In the genomic region with DNA sequence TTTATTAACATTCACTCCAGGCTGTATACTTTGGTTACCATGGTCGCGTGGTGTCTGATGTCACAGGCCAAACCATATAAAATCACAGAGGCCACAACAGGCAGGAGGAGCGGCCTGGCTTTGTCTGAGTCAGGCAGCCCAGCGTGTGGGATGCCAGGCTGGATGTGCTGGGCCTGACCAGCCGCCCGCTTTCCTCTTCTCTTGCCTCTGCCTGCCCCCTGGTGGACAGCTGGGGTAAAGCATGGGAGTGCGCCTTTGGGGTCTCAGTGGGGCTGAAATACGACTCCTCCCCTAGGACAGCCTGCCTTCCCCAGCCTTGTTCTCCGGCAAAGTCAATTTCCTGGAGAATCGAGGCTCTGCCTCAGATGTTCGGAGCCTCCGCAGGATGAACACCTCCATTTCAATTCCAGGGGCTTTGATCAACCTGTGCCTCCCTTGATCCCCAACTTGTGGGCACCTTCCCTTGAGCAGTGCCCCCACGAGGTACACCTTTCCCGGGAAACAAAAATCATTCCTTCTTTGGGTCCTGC, we compare ENCODE assay signal across 8 cellular contexts.
A peak's percentile ranks its signal among the peaks of the same experiment; 100 is the strongest.
DNase-seq lines count a peak whose midpoint lies in the region; ATAC-seq and TF ChIP-seq lines count a peak whose summit lies in the region.

No MANE protein-coding gene starts in this region.

- H3K9ac ChIP-seq in iPS-18a (ENCODE audit: low read length), result peak overlapping the region; percentile 37

- no peaks in the 10 kb centered on the region for H3K36me3 ChIP-seq in RWPE2 (ENCODE audit: low read depth)
- no peaks in the 10 kb centered on the region for H3K36me3 ChIP-seq in iPS-18a (ENCODE audit: control insufficient read depth, low read depth, low read length)

- TF ChIP-seq CTCF in GM13977 (IDR thresholded peaks at IDR 0.05; ENCODE audit: extremely low read depth, insufficient read depth, missing control alignments), result peak; percentile 92
- TF ChIP-seq CTCF in RWPE2 (IDR thresholded peaks at IDR 0.05; ENCODE audit: poor library complexity, severe bottlenecking), result peak; percentile 95
- peak; percentile 95 for TF ChIP-seq CTCF in astrocyte of the cerebellum (IDR thresholded peaks at IDR 0.05; ENCODE audit: low read depth, low read length, missing control alignments)

- no peaks in the 10 kb centered on the region for H3K9me3 ChIP-seq in RWPE2 (ENCODE audit: severe bottlenecking)
- no peaks in the 10 kb centered on the region for H3K9me3 ChIP-seq in iPS-18a (ENCODE audit: control insufficient read depth, low read depth, low read length)

- peak overlapping the region; percentile 96 for H3K27ac ChIP-seq in RWPE2 (ENCODE audit: poor library complexity, severe bottlenecking)
- H3K27ac ChIP-seq in iPS-18a (ENCODE audit: low read length), result no peak overlapping the region

- H3K4me1 ChIP-seq in RWPE2 (ENCODE audit: insufficient read depth, poor library complexity, severe bottlenecking) (peaks cover 31% of the 10 kb centered on the region), iPS-18a (ENCODE audit: control insufficient read depth, low read depth, low read length) (peaks cover 12% of the 10 kb centered on the region)

- in situ Hi-C loops in GM13977 (cut with MboI; ENCODE audit: low pct_unique_long_range_greater_than_20kb, low sequenced_read_pairs, unreplicated experiment) (loop anchor here (5.0 to 25.0 kb wide), 3 partner anchors 53 to 544 kb away; no protein-coding TSS in a partner anchor), astrocyte of the cerebellum (cut with HindIII; ENCODE audit: low sequenced_read_pairs) (no loop called here)

- H3K4me3 ChIP-seq in RWPE2 (ENCODE audit: severe bottlenecking), result no peak overlapping the region
- H3K4me3 ChIP-seq in astrocyte of the cerebellum (ENCODE audit: low read depth, low read length), result no peak overlapping the region
- H3K4me3 ChIP-seq in iPS-18a (ENCODE audit: low read length), result no peak overlapping the region

- peak; percentile 86 for ATAC-seq in HG02884 (IDR thresholded peaks at IDR 0.05; ENCODE audit: unreplicated experiment)
- ATAC-seq in RWPE2 (ENCODE audit: low read depth), result peak; percentile 83

- H3K27me3 ChIP-seq in RWPE2 (ENCODE audit: insufficient read depth, poor library complexity, severe bottlenecking) (no peaks in the 10 kb centered on the region), iPS-18a (ENCODE audit: control insufficient read depth, insufficient read depth, low read length) (peaks cover 10% of the 10 kb centered on the region)

- DNase-seq in GM13977 (ENCODE audit: low spot score), result peak; percentile 70
- peak; percentile 92 for DNase-seq in RWPE2 (ENCODE audit: low spot score)
- peak; percentile 95 for DNase-seq in astrocyte of the cerebellum (ENCODE audit: low read depth)
- peak; percentile 88 for DNase-seq in smooth muscle cell of the brain vasculature (ENCODE audit: low read depth, low spot score)
- DNase-seq in SIG-M5 (lab: John Stamatoyannopoulos, UW), result no peak
- DNase-seq in NK-92 treated with Interleukin-12 subunit alpha and Interleukin-12 subunit beta, amount 100 ng/mL, for 24 hours (lab: John Stamatoyannopoulos, UW), result no peak

Comparison
In these comparisons a context has a peak if more than half of its experiments do, and no peak if none do; other contexts are left out.
1. DNase-seq: peak in GM13977 (single experiment), RWPE2 (single experiment), astrocyte of the cerebellum (single experiment) and smooth muscle cell of the brain vasculature (single experiment); none in SIG-M5 (single experiment) and NK-92 treated with Interleukin-12 subunit alpha and Interleukin-12 subunit beta, amount 100 ng/mL, for 24 hours (single experiment).
2. Peak in every context shown above with its lines, with median percentiles within 50 percentile points of each other: CTCF ChIP-seq.